9 cellular contexts compared by ENCODE assay signal in genomic region chr15:67175643-67176071, GRCh38.
A peak's percentile ranks its signal among the peaks of the same experiment; 100 is the strongest.
DNase-seq lines count a peak whose midpoint lies in the region; ATAC-seq and TF ChIP-seq lines count a peak whose summit lies in the region.
"Had no signal": no experiment of that assay in that cellular context is flagged by ENCODE, and none has a peak within 500 bp of the region (broad histone marks: within the 10 kb centered on the region; RNA-seq: fewer than 3 reads in every experiment).

No MANE protein-coding gene starts in this region.

- BruUV-seq in PC-3 (replicated peaks; lab: Mats Ljungman, UMichigan) = no TSS peak

- POLR2A ChIA-PET in PC-3 (lab: Charles Lee; ENCODE audit: unreplicated experiment) = interaction anchor here (0.5 to 0.7 kb wide), 3 partner anchors 21 to 68 kb away, joined by 3 read pairs; no protein-coding TSS in a partner anchor

- no peaks in the 10 kb centered on the region for H4K20me1 ChIP-seq in PC-3 (ENCODE audit: low read length)

- no peak for TF ChIP-seq EP300 in esophagus muscularis mucosa (IDR thresholded peaks at IDR 0.05)

- peak overlapping the region; percentile 93 for H3K27ac ChIP-seq in PC-3 (ENCODE audit: low read length)
- peak overlapping the region; percentile 68 to 86 (median 85) for H3K27ac ChIP-seq in esophagus muscularis mucosa (replicated peaks in 1 of 4)
- H3K27ac ChIP-seq: dorsolateral prefrontal cortex had no signal

- H3K4me2 ChIP-seq in PC-3 (ENCODE audit: low read length) = peak overlapping the region; percentile 27

- DNase-seq in GM10266 (ENCODE audit: extremely low spot score) = peak; percentile 67
- no peak for DNase-seq in PC-3
- DNase-seq in esophagus muscularis mucosa (ENCODE audit: extremely low spot score) = no peak
- DNase-seq in sciatic nerve (ENCODE audit: low spot score) = peak; percentile 74
- no peak for DNase-seq in KG1 (lab: John Stamatoyannopoulos, UW)

- H3K4me1 ChIP-seq in PC-3 (ENCODE audit: insufficient read depth, low read length) (peaks cover 81% of the 10 kb centered on the region), esophagus muscularis mucosa (peaks cover 39 to 66% (median 56%) of the 10 kb centered on the region in 4 donors)

- H3K36me3 ChIP-seq in PC-3 (ENCODE audit: low read depth, low read length) (peaks cover 72% of the 10 kb centered on the region), esophagus muscularis mucosa (peaks cover 0 to 34% (median 22%) of the 10 kb centered on the region in 4 donors)

- CTCF ChIA-PET in PC-3 (lab: Charles Lee) = no interaction called here

- peaks cover 11% of the 10 kb centered on the region for H3F3A ChIP-seq in PC-3 (ENCODE audit: low read length, unreplicated experiment)

- no peak for ATAC-seq in PC-3
- peak; percentile 80 for ATAC-seq in sciatic nerve
- no peak for ATAC-seq in GM18861 (IDR thresholded peaks at IDR 0.05; ENCODE audit: unreplicated experiment)
- no peak for ATAC-seq in HG02623 (IDR thresholded peaks at IDR 0.05; ENCODE audit: unreplicated experiment)
- no peak for ATAC-seq in HG02885 (IDR thresholded peaks at IDR 0.05; ENCODE audit: poor library complexity, unreplicated experiment)

- TF ChIP-seq POLR2A in esophagus muscularis mucosa (IDR thresholded peaks at IDR 0.05; ENCODE audit: low read depth) = no peak

- H3K9me2 ChIP-seq in PC-3 (replicated peaks; ENCODE audit: low read length) = no peaks in the 10 kb centered on the region

- no peak overlapping the region for H3K4me3 ChIP-seq in PC-3 (ENCODE audit: low read length)
- H3K4me3 ChIP-seq in esophagus muscularis mucosa = no peak overlapping the region
- H3K4me3 ChIP-seq: dorsolateral prefrontal cortex had no signal

- peaks cover 67% of the 10 kb centered on the region for H3K79me2 ChIP-seq in PC-3 (ENCODE audit: low read length)

- no peak overlapping the region for H2AFZ ChIP-seq in PC-3 (ENCODE audit: low read length)

- H3K9ac ChIP-seq in PC-3 (ENCODE audit: low read length) = peak overlapping the region; percentile 60

- WGBS in esophagus muscularis mucosa = 69% methylated on average over 6 of the region's 11 CpGs

- H3K9me3 ChIP-seq in PC-3 (ENCODE audit: low read length) (no peaks in the 10 kb centered on the region), esophagus muscularis mucosa (no peaks in the 10 kb centered on the region)

- H3K27me3 ChIP-seq in PC-3 (ENCODE audit: low read length) (no peaks in the 10 kb centered on the region), esophagus muscularis mucosa (no peaks in the 10 kb centered on the region)
- H3K27me3 ChIP-seq: dorsolateral prefrontal cortex had no signal

- intact Hi-C loops in PC-3 (cut with micrococcal nuclease) (loop anchor here (1.0 to 2.0 kb wide), 3 partner anchors 25 to 101 kb away; no protein-coding TSS in a partner anchor), esophagus muscularis mucosa (cut with DNase I) (no loop called here), sciatic nerve (cut with DNase I) (no loop called here)

- no peak for TF ChIP-seq CTCF in GM10266 (IDR thresholded peaks at IDR 0.05; ENCODE audit: control insufficient read depth, insufficient read depth, low read depth, missing control alignments)
- no peak for TF ChIP-seq CTCF in PC-3 (conservative IDR thresholded peaks at IDR 0.05; ENCODE audit: low read depth, low read length)
- TF ChIP-seq CTCF in esophagus muscularis mucosa (IDR thresholded peaks at IDR 0.05) = no peak

Comparison
In these comparisons a context has a peak if more than half of its experiments do, and no peak if none do; other contexts are left out.
1. DNase-seq: peak in GM10266 (single experiment) and sciatic nerve (single experiment); none in PC-3 (single experiment), esophagus muscularis mucosa (single experiment) and KG1 (single experiment).